In genomic region chr13:110524484-110525254, GRCh38 we compare ENCODE assay signal across 8 cellular contexts. TPM values are rescaled to one million over a fixed set of nuclear protein-coding genes. Genes with fewer than 3 reads are reported as not detected.
DNase-seq lines count a peak whose midpoint lies in the region; ATAC-seq and TF ChIP-seq lines count a peak whose summit lies in the region.

No MANE protein-coding gene starts in this region.

- no peaks in the 10 kb centered on the region for H3K9me3 ChIP-seq in upper lobe of right lung

- peaks cover 10% of the 10 kb centered on the region for H3K36me3 ChIP-seq in upper lobe of right lung

- no peak for TF ChIP-seq CTCF in upper lobe of right lung (IDR thresholded peaks at IDR 0.05)

- H3K27ac ChIP-seq in upper lobe of right lung = peak overlapping the region; percentile 51

- intact Hi-C loops in upper lobe of right lung (cut with DNase I) = no loop called here

- peaks cover 27% of the 10 kb centered on the region for H3K4me1 Mint-ChIP-seq in activated T-cell treated with anti-CD3 and anti-CD28 coated beads, Interleukin-2, amount 50 U/mL, for 4 hours (ENCODE audit: low read depth)

- H3K27me3 Mint-ChIP-seq in activated T-cell treated with anti-CD3 and anti-CD28 coated beads, Interleukin-2, amount 50 U/mL, for 4 hours (ENCODE audit: low read depth) = peaks cover 1% of the 10 kb centered on the region

- peaks cover 57% of the 10 kb centered on the region for H3K4me1 ChIP-seq in upper lobe of right lung

- peak overlapping the region; percentile 37 for H3K4me3 Mint-ChIP-seq in activated T-cell treated with anti-CD3 and anti-CD28 coated beads, Interleukin-2, amount 50 U/mL, for 4 hours

- H3K36me3 Mint-ChIP-seq in activated T-cell treated with anti-CD3 and anti-CD28 coated beads, Interleukin-2, amount 50 U/mL, for 4 hours (ENCODE audit: insufficient read depth) = no peaks in the 10 kb centered on the region

- no peak overlapping the region for H3K4me3 ChIP-seq in upper lobe of right lung

- ATAC-seq in activated T-cell treated with anti-CD3 and anti-CD28 coated beads, Interleukin-2, amount 50 U/mL, for 4 hours = peak in 1 of 2 donors; percentile 41
- ATAC-seq in upper lobe of right lung = peak; percentile 59
- no peak for ATAC-seq in GM21717 (IDR thresholded peaks at IDR 0.05; ENCODE audit: unreplicated experiment)

- H3K27me3 ChIP-seq in upper lobe of right lung = no peaks in the 10 kb centered on the region

- H3K9me3 Mint-ChIP-seq in activated T-cell treated with anti-CD3 and anti-CD28 coated beads, Interleukin-2, amount 50 U/mL, for 4 hours = no peaks in the 10 kb centered on the region

- DNase-seq in activated T-cell treated with anti-CD3 and anti-CD28 coated beads, Interleukin-2, amount 50 U/mL, for 4 hours = no peak
- DNase-seq in activated T-cell treated with anti-CD3 and anti-CD28 coated beads for 4 hours (no peak), SHP77 treated with DMSO at 0.1 percent for 48 hours (lab: John Stamatoyannopoulos, UW) (peak; percentile 55), kidney tubule cell (ENCODE audit: low spot score) (peak; percentile 63), upper lobe of right lung (peak; percentile 82), GM03348 (ENCODE audit: low spot score) (no peak), middle frontal gyrus (ENCODE audit: extremely low spot score, low spot score) (no peak)

RNA-seq across cellular contexts. Expression of gene RAB20, which starts 36.9 kb away (rescaled TPM):
- total RNA-seq in activated T-cell treated with anti-CD3 and anti-CD28 coated beads, Interleukin-2, amount 50 U/mL, for 4 hours = 1 to 10 TPM; 1.2 to 1.4 (median 1.4) TPM
- 52.4 TPM for total RNA-seq in upper lobe of right lung

Comparison
In these comparisons a context has a peak if more than half of its experiments do, and no peak if none do; other contexts are left out.
1. DNase-seq: peak in SHP77 treated with DMSO at 0.1 percent for 48 hours (single experiment), kidney tubule cell (single experiment) and upper lobe of right lung (single experiment); none in activated T-cell treated with anti-CD3 and anti-CD28 coated beads, Interleukin-2, amount 50 U/mL, for 4 hours (single experiment), activated T-cell treated with anti-CD3 and anti-CD28 coated beads for 4 hours (single experiment), GM03348 (single experiment) and middle frontal gyrus (single experiment).
2. RNA of gene RAB20, which starts 36.9 kb away (total RNA-seq): 52.4 TPM in upper lobe of right lung (single experiment); 1.2 to 1.4 TPM in activated T-cell treated with anti-CD3 and anti-CD28 coated beads, Interleukin-2, amount 50 U/mL, for 4 hours; every median in the first group is over 10 times any median in the second.